ENCODE assay signal across 1 cellular context in the genomic region with DNA sequence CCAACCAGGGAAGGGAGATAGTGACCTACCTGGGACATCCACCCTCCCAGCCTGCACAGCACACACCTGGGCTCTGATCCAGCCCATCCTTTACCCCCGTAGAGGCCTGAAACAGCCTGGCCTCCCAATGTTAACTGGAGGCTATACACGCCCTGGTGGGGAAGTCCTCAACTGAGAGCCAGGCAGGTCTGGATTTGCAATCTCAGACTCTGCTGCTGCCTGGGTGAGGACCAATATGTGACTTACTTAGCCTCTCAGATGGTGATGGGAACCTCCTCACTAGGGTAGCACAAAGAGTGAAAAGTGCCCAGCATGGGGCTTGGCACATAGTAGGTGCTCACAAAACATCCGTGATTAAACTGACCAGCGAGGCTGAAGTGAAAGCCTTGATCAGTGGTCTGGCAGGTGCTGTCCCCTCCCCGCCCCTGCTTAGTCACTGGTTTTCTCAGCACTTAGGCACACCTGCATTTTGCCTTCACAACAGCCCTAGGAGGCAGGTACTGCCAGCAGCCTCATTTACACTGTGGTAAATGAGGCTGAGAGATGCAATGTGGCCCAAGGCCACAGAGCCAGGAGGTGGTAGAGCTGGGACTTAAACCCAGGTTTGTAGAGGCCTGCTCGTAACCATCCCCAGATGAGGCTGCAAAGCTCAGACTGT.
TF ChIP-seq lines count a peak whose summit lies in the region.

No MANE protein-coding gene starts in this region.

TF ChIP-seq in IMR-90, 13 proteins besides CTCF, POLR2A, EP300 and RAD21:
- no peak for TF ChIP-seq RFX5 (IDR thresholded peaks at IDR 0.05; ENCODE audit: low read depth, low read length)
- no peak for TF ChIP-seq SMC3 (IDR thresholded peaks at IDR 0.05; ENCODE audit: low read depth, low read length)
- TF ChIP-seq CHD1 (IDR thresholded peaks at IDR 0.05; ENCODE audit: low read depth, low read length): no peak
- TF ChIP-seq NFE2L2 (IDR thresholded peaks at IDR 0.05; ENCODE audit: low read depth, low read length): no peak
